In genomic region chr10:103480521-103480920, GRCh38 we compare ENCODE assay signal across 1 cellular context.
TF ChIP-seq lines count a peak whose summit lies in the region.

No MANE protein-coding gene starts in this region.

TF ChIP-seq in K562, 482 proteins besides CTCF, POLR2A, EP300 and RAD21:
- no peak for TF ChIP-seq NCOA1 (IDR thresholded peaks at IDR 0.05; ENCODE audit: low read depth)
- TF ChIP-seq PHF8 (IDR thresholded peaks at IDR 0.05; ENCODE audit: borderline replicate concordance, low read length) = no peak
- no peak for TF ChIP-seq HMG20A (CRISPR knock-in tag; conservative IDR thresholded peaks at IDR 0.05)
- peak; percentile 61 for TF ChIP-seq NFIC (IDR thresholded peaks at IDR 0.05)
- TF ChIP-seq ZNF764 (CRISPR knock-in tag; IDR thresholded peaks at IDR 0.05; ENCODE audit: low read depth) = no peak
- TF ChIP-seq CCAR2 (IDR thresholded peaks at IDR 0.05; ENCODE audit: low read depth, low read length) = no peak
